In the genomic region with DNA sequence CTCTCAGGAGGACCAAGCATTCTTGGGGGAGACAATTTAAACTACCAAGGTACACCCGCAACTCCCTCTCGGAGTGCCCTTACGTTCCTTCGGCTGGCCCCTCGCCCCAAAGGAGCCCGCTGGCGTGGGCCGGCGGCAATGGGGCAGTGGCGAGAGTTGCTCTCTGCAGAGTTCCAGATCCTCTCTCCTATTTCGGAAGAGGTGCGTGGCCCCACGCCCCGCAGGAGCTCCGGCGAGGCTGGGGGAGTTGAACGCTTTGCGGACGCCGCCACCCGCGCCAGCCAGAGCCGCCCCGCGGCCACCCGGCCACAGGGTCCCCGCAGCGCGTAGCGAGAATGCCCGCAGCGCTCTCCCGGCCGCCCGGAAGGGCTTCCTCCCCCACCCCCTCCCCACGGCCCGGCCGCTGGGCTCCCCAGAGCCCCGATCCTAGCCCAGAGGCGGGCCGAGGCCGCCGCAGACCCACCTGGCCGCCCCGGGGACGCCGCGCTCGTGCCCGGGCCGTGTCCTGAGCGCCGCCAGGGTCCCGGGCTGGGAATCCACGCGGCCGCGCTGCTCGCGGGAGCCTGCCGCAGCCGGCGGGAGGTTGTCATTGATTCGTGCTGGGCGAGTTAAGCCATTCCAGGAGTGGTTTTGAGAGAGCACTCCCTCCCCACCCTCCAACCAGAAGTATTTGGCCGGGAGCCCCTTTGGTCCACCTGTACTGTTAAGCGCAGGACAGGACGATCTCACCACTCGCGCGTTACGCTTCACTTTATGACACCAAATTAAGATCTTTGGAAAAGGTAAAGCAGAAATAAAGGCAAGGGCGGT, we compare ENCODE assay signal across 1 cellular context.
TF ChIP-seq lines count a peak whose summit lies in the region.

No MANE protein-coding gene starts in this region.

TF ChIP-seq in HCT116, 20 proteins besides CTCF, POLR2A, EP300 and RAD21 (continued from another document):
- TF ChIP-seq, protein P1, sequence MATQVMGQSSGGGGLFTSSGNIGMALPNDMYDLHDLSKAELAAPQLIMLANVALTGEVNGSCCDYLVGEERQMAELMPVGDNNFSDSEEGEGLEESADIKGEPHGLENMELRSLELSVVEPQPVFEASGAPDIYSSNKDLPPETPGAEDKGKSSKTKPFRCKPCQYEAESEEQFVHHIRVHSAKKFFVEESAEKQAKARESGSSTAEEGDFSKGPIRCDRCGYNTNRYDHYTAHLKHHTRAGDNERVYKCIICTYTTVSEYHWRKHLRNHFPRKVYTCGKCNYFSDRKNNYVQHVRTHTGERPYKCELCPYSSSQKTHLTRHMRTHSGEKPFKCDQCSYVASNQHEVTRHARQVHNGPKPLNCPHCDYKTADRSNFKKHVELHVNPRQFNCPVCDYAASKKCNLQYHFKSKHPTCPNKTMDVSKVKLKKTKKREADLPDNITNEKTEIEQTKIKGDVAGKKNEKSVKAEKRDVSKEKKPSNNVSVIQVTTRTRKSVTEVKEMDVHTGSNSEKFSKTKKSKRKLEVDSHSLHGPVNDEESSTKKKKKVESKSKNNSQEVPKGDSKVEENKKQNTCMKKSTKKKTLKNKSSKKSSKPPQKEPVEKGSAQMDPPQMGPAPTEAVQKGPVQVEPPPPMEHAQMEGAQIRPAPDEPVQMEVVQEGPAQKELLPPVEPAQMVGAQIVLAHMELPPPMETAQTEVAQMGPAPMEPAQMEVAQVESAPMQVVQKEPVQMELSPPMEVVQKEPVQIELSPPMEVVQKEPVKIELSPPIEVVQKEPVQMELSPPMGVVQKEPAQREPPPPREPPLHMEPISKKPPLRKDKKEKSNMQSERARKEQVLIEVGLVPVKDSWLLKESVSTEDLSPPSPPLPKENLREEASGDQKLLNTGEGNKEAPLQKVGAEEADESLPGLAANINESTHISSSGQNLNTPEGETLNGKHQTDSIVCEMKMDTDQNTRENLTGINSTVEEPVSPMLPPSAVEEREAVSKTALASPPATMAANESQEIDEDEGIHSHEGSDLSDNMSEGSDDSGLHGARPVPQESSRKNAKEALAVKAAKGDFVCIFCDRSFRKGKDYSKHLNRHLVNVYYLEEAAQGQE (IDR thresholded peaks at IDR 0.05; ENCODE audit: low read depth) = no peak
- TF ChIP-seq TCF7L2 (IDR thresholded peaks at IDR 0.05; ENCODE audit: borderline replicate concordance, extremely low read depth, insufficient read depth, insufficient read length) = no peak
- no peak for TF ChIP-seq FOSL1 (IDR thresholded peaks at IDR 0.05; ENCODE audit: low read depth)
- peak; percentile 53 for TF ChIP-seq ZFX (IDR thresholded peaks at IDR 0.05)
